ENCODE assay signal across 20 cellular contexts in genomic region chr13:111361873-111362648, GRCh38. TPM values are rescaled to one million over a fixed set of nuclear protein-coding genes. Genes with fewer than 3 reads are reported as not detected.
DNase-seq lines count a peak whose midpoint lies in the region; ATAC-seq and TF ChIP-seq lines count a peak whose summit lies in the region.
"Had no signal": no experiment of that assay in that cellular context is flagged by ENCODE, and none has a peak within 500 bp of the region (broad histone marks: within the 10 kb centered on the region; RNA-seq: fewer than 3 reads in every experiment).

No MANE protein-coding gene starts in this region.

- no peak for TF ChIP-seq EP300 in esophagus muscularis mucosa (IDR thresholded peaks at IDR 0.05)

- H3K27me3 ChIP-seq in esophagus muscularis mucosa (peaks cover 0 to 47% (median 0%) of the 10 kb centered on the region in 4 donors), MG63 (0 out of 2 replicates have a peak, but pooled peaks cover under 1% of the 10 kb centered on the region), endodermal cell (ENCODE audit: control insufficient read depth, insufficient read depth, low read length, poor library complexity, severe bottlenecking) (no peaks in the 10 kb centered on the region)

- H3K27ac ChIP-seq in esophagus muscularis mucosa (replicated peaks in 1 of 4) (no peak overlapping the region), endodermal cell (ENCODE audit: low read depth, low read length) (no peak overlapping the region)
- H3K27ac ChIP-seq: KMS-11 had no signal

- no peaks in the 10 kb centered on the region for H3K4me1 Mint-ChIP-seq in activated CD4-positive, alpha-beta T cell treated with anti-CD3 and anti-CD28 coated beads, Interleukin-2, amount 10 ng/mL, durations not matched to agents 24 days and 14 days
- peaks cover 3 to 9% of the 10 kb centered on the region in 2 donors for H3K4me1 Mint-ChIP-seq in stimulated activated naive B cell treated with anti-CD40 and anti-IgM and Interleukin-4, amounts not matched to agents 10 μg/mL and 1 μg/mL and 100 μg/mL, for 72 hours
- peaks cover 4% of the 10 kb centered on the region for H3K4me1 Mint-ChIP-seq in endodermal cell
- H3K4me1 Mint-ChIP-seq: CD4-positive, alpha-beta memory T cell had no signal

- H3K27me3 Mint-ChIP-seq in activated CD4-positive, alpha-beta T cell treated with anti-CD3 and anti-CD28 coated beads, Interleukin-2, amount 10 ng/mL, durations not matched to agents 24 days and 14 days: peaks cover 1% of the 10 kb centered on the region
- H3K27me3 Mint-ChIP-seq in stimulated activated naive B cell treated with anti-CD40 and anti-IgM and Interleukin-4, amounts not matched to agents 10 μg/mL and 1 μg/mL and 100 μg/mL, for 72 hours: peaks cover 20 to 26% of the 10 kb centered on the region in 2 donors
- H3K27me3 Mint-ChIP-seq in endodermal cell (ENCODE audit: insufficient read depth): no peaks in the 10 kb centered on the region

- no peak overlapping the region for H3K4me3 Mint-ChIP-seq in activated CD4-positive, alpha-beta T cell treated with anti-CD3 and anti-CD28 coated beads, Interleukin-2, amount 10 ng/mL, durations not matched to agents 24 days and 14 days
- no peak overlapping the region for H3K4me3 Mint-ChIP-seq in stimulated activated naive B cell treated with anti-CD40 and anti-IgM and Interleukin-4, amounts not matched to agents 10 μg/mL and 1 μg/mL and 100 μg/mL, for 72 hours
- H3K4me3 Mint-ChIP-seq in endodermal cell: no peak overlapping the region
- H3K4me3 Mint-ChIP-seq: CD4-positive, alpha-beta memory T cell had no signal

- H3K4me1 ChIP-seq in esophagus muscularis mucosa: no peaks in the 10 kb centered on the region
- no peaks in the 10 kb centered on the region for H3K4me1 ChIP-seq in endodermal cell (ENCODE audit: control insufficient read depth, insufficient read depth, low read length)

- no peaks in the 10 kb centered on the region for H3K36me3 ChIP-seq in esophagus muscularis mucosa
- H3K36me3 ChIP-seq in MG63: no peaks in the 10 kb centered on the region
- no peaks in the 10 kb centered on the region for H3K36me3 ChIP-seq in endodermal cell (ENCODE audit: control insufficient read depth, insufficient read depth, low read length)

- 84% methylated on average over 11 of the region's 11 CpGs for WGBS in esophagus muscularis mucosa
- 86 to 98% methylated on average over 5 to 11 of the region's 11 CpGs for WGBS in endodermal cell (ENCODE audit: insufficient coverage in 1 of 2, insufficient read length in 1 of 2), 2 experiments

- TF ChIP-seq POLR2A in esophagus muscularis mucosa (IDR thresholded peaks at IDR 0.05; ENCODE audit: low read depth): no peak

- H3K9me3 ChIP-seq in esophagus muscularis mucosa (no peaks in the 10 kb centered on the region), MG63 (no peaks in the 10 kb centered on the region), endodermal cell (ENCODE audit: control insufficient read depth, low read length) (no peaks in the 10 kb centered on the region)

- no peaks in the 10 kb centered on the region for H3K36me3 Mint-ChIP-seq in activated CD4-positive, alpha-beta T cell treated with anti-CD3 and anti-CD28 coated beads, Interleukin-2, amount 10 ng/mL, durations not matched to agents 24 days and 14 days (ENCODE audit: low read depth)
- no peaks in the 10 kb centered on the region for H3K36me3 Mint-ChIP-seq in stimulated activated naive B cell treated with anti-CD40 and anti-IgM and Interleukin-4, amounts not matched to agents 10 μg/mL and 1 μg/mL and 100 μg/mL, for 72 hours
- no peaks in the 10 kb centered on the region for H3K36me3 Mint-ChIP-seq in endodermal cell (ENCODE audit: low read depth)
- H3K36me3 Mint-ChIP-seq: CD4-positive, alpha-beta memory T cell had no signal

- TF ChIP-seq CTCF in esophagus muscularis mucosa (IDR thresholded peaks at IDR 0.05) (no peak), endodermal cell (conservative IDR thresholded peaks at IDR 0.05) (no peak)

- no peaks in the 10 kb centered on the region for H3K9me3 Mint-ChIP-seq in activated CD4-positive, alpha-beta T cell treated with anti-CD3 and anti-CD28 coated beads, Interleukin-2, amount 10 ng/mL, durations not matched to agents 24 days and 14 days
- no peaks in the 10 kb centered on the region for H3K9me3 Mint-ChIP-seq in stimulated activated naive B cell treated with anti-CD40 and anti-IgM and Interleukin-4, amounts not matched to agents 10 μg/mL and 1 μg/mL and 100 μg/mL, for 72 hours
- no peaks in the 10 kb centered on the region for H3K9me3 Mint-ChIP-seq in endodermal cell
- H3K9me3 Mint-ChIP-seq: CD4-positive, alpha-beta memory T cell had no signal

- DNase-seq in activated CD4-positive, alpha-beta T cell treated with anti-CD3 and anti-CD28 coated beads, Interleukin-2, amount 10 ng/mL, durations not matched to agents 24 days and 14 days: peak; percentile 46
- DNase-seq in activated CD4-positive, alpha-beta T cell treated with anti-CD3 and anti-CD28 coated beads for 1 hour: no peak
- DNase-seq in MV-4-11 (lab: John Stamatoyannopoulos, UW) (peak; percentile 14), esophagus muscularis mucosa (ENCODE audit: extremely low spot score) (peak; percentile 70), left lobe of liver (ENCODE audit: low spot score) (no peak), MG63 (no peak), endodermal cell (no peak)
- no peak for DNase-seq in stimulated activated naive B cell treated with anti-CD40 and anti-IgM and Interleukin-4, amounts not matched to agents 10 μg/mL and 1 μg/mL and 100 μg/mL, for 72 hours
- DNase-seq: C1 segment of cervical spinal cord; CD4-positive, alpha-beta memory T cell; COR-L47; IMR-90; NCI-H2029; NCI-H446; NK-92 treated with Interleukin-12 subunit alpha and Interleukin-12 subunit beta, amount 100 ng/mL, for 24 hours; Right ventricle myocardium superior; RPMI8226 had no signal

- ATAC-seq in stimulated activated naive B cell treated with anti-CD40 and anti-IgM and Interleukin-4, amounts not matched to agents 10 μg/mL and 1 μg/mL and 100 μg/mL, for 72 hours (replicated peaks): peak; percentile 84 to 87
- no peak for ATAC-seq in left lobe of liver
- ATAC-seq: HCT116 had no signal

- H3K27ac Mint-ChIP-seq in activated CD4-positive, alpha-beta T cell treated with anti-CD3 and anti-CD28 coated beads, Interleukin-2, amount 10 ng/mL, durations not matched to agents 24 days and 14 days: no peak overlapping the region
- H3K27ac Mint-ChIP-seq in stimulated activated naive B cell treated with anti-CD40 and anti-IgM and Interleukin-4, amounts not matched to agents 10 μg/mL and 1 μg/mL and 100 μg/mL, for 72 hours: no peak overlapping the region
- H3K27ac Mint-ChIP-seq in endodermal cell: no peak overlapping the region
- H3K27ac Mint-ChIP-seq: CD4-positive, alpha-beta memory T cell had no signal

- intact Hi-C loops in activated CD4-positive, alpha-beta T cell treated with anti-CD3 and anti-CD28 coated beads, Interleukin-2, amount 10 ng/mL, durations not matched to agents 24 days and 14 days (cut with micrococcal nuclease): no loop called here
- intact Hi-C loops in esophagus muscularis mucosa (cut with DNase I): no loop called here

- H3K4me3 ChIP-seq in esophagus muscularis mucosa: no peak overlapping the region
- no peak overlapping the region for H3K4me3 ChIP-seq in MG63
- H3K4me3 ChIP-seq in endodermal cell (ENCODE audit: low read length): no peak overlapping the region

- H3K9ac ChIP-seq in endodermal cell (ENCODE audit: extremely low read depth, low read length, poor library complexity, severe bottlenecking): no peak overlapping the region
- H3K9ac ChIP-seq: KMS-11 had no signal

RNA-seq across cellular contexts. Expression of gene TEX29, which starts 41.6 kb away (rescaled TPM):
- 0.50 and 0.51 TPM in 2 replicates for total RNA-seq in activated CD4-positive, alpha-beta T cell treated with anti-CD3 and anti-CD28 coated beads, Interleukin-2, amount 10 ng/mL, durations not matched to agents 24 days and 14 days
- under 1 TPM in 2 of 4 donors, not detected in 2; 0.83 to 0.99 TPM for total RNA-seq in esophagus muscularis mucosa
- total RNA-seq in left lobe of liver: 0.53 TPM
- not detected in 2 replicates for total RNA-seq in MG63 (2014; rRNA removed; shearing (Covaris generic); ENCODE audit: low replicate concordance)
- total RNA-seq in endodermal cell: under 1 TPM in 1 of 2 donors, not detected in 1; 0.69 TPM
- polyA plus RNA-seq in endodermal cell (2013, experiment 1 of 2): 0.43 TPM
- polyA plus RNA-seq in endodermal cell (2013, experiment 2 of 2): not detected
- total RNA-seq: H4, IMR-90, Right ventricle myocardium superior had no signal

Comparison
In these comparisons a context has a peak if more than half of its experiments do, and no peak if none do; other contexts are left out.
1. DNase-seq: peak in activated CD4-positive, alpha-beta T cell treated with anti-CD3 and anti-CD28 coated beads, Interleukin-2, amount 10 ng/mL, durations not matched to agents 24 days and 14 days (single experiment), MV-4-11 (single experiment) and esophagus muscularis mucosa (single experiment); none in activated CD4-positive, alpha-beta T cell treated with anti-CD3 and anti-CD28 coated beads for 1 hour (single experiment), stimulated activated naive B cell treated with anti-CD40 and anti-IgM and Interleukin-4, amounts not matched to agents 10 μg/mL and 1 μg/mL and 100 μg/mL, for 72 hours (single experiment), left lobe of liver (single experiment), MG63 (single experiment) and endodermal cell (single experiment).